Comparison of ENCODE assay signal across 1 cellular context in the genomic region with DNA sequence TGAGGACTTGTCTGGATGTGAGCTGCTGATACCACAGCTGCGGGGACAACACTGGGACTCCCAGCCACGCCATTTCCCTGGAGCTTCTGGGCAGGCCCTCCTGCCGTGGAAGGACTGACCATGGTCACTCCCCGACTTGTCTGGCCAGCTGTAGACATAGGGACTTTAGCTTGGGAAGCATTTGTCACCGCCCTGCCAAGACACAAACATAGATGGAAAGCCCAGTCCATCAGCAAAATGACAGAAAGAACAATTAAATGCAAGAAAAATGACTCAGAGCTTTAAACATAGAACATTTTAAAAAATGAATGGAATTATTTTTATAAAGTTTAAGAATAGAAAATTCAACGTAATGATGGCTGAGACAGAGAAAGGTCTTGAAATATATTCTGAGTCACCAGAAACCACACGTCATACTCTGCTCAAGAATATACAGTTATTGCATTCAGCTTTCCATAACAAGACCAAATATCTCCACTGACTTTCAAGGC.
TF ChIP-seq lines count a peak whose summit lies in the region.

No MANE protein-coding gene starts in this region.

TF ChIP-seq in WTC11, 78 proteins besides CTCF, POLR2A, EP300 and RAD21 (continued from another document):
- TF ChIP-seq, protein P1, sequence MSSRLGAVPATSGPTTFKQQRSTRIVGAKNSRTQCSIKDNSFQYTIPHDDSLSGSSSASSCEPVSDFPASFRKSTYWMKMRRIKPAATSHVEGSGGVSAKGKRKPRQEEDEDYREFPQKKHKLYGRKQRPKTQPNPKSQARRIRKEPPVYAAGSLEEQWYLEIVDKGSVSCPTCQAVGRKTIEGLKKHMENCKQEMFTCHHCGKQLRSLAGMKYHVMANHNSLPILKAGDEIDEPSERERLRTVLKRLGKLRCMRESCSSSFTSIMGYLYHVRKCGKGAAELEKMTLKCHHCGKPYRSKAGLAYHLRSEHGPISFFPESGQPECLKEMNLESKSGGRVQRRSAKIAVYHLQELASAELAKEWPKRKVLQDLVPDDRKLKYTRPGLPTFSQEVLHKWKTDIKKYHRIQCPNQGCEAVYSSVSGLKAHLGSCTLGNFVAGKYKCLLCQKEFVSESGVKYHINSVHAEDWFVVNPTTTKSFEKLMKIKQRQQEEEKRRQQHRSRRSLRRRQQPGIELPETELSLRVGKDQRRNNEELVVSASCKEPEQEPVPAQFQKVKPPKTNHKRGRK (CRISPR knock-in tag; IDR thresholded peaks at IDR 0.05; ENCODE audit: borderline replicate concordance) = no peak
- TF ChIP-seq, protein P2, sequence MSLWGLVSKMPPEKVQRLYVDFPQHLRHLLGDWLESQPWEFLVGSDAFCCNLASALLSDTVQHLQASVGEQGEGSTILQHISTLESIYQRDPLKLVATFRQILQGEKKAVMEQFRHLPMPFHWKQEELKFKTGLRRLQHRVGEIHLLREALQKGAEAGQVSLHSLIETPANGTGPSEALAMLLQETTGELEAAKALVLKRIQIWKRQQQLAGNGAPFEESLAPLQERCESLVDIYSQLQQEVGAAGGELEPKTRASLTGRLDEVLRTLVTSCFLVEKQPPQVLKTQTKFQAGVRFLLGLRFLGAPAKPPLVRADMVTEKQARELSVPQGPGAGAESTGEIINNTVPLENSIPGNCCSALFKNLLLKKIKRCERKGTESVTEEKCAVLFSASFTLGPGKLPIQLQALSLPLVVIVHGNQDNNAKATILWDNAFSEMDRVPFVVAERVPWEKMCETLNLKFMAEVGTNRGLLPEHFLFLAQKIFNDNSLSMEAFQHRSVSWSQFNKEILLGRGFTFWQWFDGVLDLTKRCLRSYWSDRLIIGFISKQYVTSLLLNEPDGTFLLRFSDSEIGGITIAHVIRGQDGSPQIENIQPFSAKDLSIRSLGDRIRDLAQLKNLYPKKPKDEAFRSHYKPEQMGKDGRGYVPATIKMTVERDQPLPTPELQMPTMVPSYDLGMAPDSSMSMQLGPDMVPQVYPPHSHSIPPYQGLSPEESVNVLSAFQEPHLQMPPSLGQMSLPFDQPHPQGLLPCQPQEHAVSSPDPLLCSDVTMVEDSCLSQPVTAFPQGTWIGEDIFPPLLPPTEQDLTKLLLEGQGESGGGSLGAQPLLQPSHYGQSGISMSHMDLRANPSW (CRISPR knock-in tag; conservative IDR thresholded peaks at IDR 0.05; ENCODE audit: low read depth) = no peak
- no peak for TF ChIP-seq TEAD1 (CRISPR knock-in tag; IDR thresholded peaks at IDR 0.05)
- no peak for TF ChIP-seq JUN (CRISPR knock-in tag; IDR thresholded peaks at IDR 0.05)
- TF ChIP-seq ZNF219 (CRISPR knock-in tag; IDR thresholded peaks at IDR 0.05; ENCODE audit: borderline replicate concordance) = no peak
- no peak for TF ChIP-seq RORB (CRISPR knock-in tag; IDR thresholded peaks at IDR 0.05)
- no peak for TF ChIP-seq ZNF671 (CRISPR knock-in tag; IDR thresholded peaks at IDR 0.05)
- no peak for TF ChIP-seq GTF2I (CRISPR knock-in tag; conservative IDR thresholded peaks at IDR 0.05)
